Comparison of ENCODE assay signal across 21 cellular contexts in genomic region chr16:69406780-69407331, GRCh38. TPM values are rescaled to one million over a fixed set of nuclear protein-coding genes. Genes with fewer than 3 reads are reported as not detected.
DNase-seq lines count a peak whose midpoint lies in the region; ATAC-seq, FAIRE-seq and TF ChIP-seq lines count a peak whose summit lies in the region.
"Had no signal": no experiment of that assay in that cellular context is flagged by ENCODE, and none has a peak within 500 bp of the region (broad histone marks: within the 10 kb centered on the region; RNA-seq: fewer than 3 reads in every experiment).

No MANE protein-coding gene starts in this region.

- peak overlapping the region; percentile 53; the same call in 1 of the 2 replicates for H2AFZ ChIP-seq in K562 (ENCODE audit: low read depth, low read length)

- H3K27ac ChIP-seq in A673 (ENCODE audit: low read depth, low read length, poor library complexity, severe bottlenecking) (no peak overlapping the region), K562 (ENCODE audit: extremely low read depth, low read depth, low read length) (no peak overlapping the region)
- H3K27ac ChIP-seq: brain microvascular endothelial cell, C4-2B, parathyroid adenoma, SJSA1 had no signal

- BruUV-seq in A673 (replicated peaks; lab: Mats Ljungman, UMichigan) (no TSS peak), K562 (replicated peaks; lab: Mats Ljungman, UMichigan) (no TSS peak)

- H3K9me3 ChIP-seq in A673 (ENCODE audit: low read depth, low read length, poor library complexity, severe bottlenecking) (no peaks in the 10 kb centered on the region), K562 (replicated peaks; ENCODE audit: control insufficient read depth, insufficient read depth, low read depth, low read length) (no peaks in the 10 kb centered on the region)
- H3K9me3 ChIP-seq: SJSA1 had no signal

- TF ChIP-seq CTCF in A673 (conservative IDR thresholded peaks at IDR 0.05; ENCODE audit: low read depth, low read length) = no peak
- TF ChIP-seq CTCF in K562 (IDR thresholded peaks at IDR 0.05 in 2 of 3, conservative IDR thresholded peaks at IDR 0.05 in 1 of 3; ENCODE audit: insufficient read depth in 2 of 3, low read depth in 1 of 3, low read length in 3 of 3) = no peak

- H3K79me2 ChIP-seq in K562 (ENCODE audit: control insufficient read depth, insufficient read depth, low read length) = no peaks in the 10 kb centered on the region
- H3K79me2 ChIP-seq: parathyroid adenoma had no signal

- peaks cover 3% of the 10 kb centered on the region for H3K36me3 Mint-ChIP-seq in effector memory CD8-positive, alpha-beta T cell (ENCODE audit: insufficient read depth)
- H3K36me3 Mint-ChIP-seq: activated naive CD4-positive, alpha-beta T cell treated with anti-CD3 and anti-CD28 coated beads, Interleukin-2, amount 10 ng/mL, durations not matched to agents 7 days and 5 days; stimulated activated memory B cell treated with anti-CD40 and anti-IgM and Interleukin-4, amounts not matched to agents 10 μg/mL and 1 μg/mL and 100 μg/mL, for 72 hours had no signal

- peak; percentile 84 for FAIRE-seq in K562 (lab: Jason Lieb, UNC)

- 91% methylated on average over 9 of the region's 9 CpGs for WGBS in K562 (ENCODE audit: insufficient coverage, low coverage, missing lambda C conversion rate)

- intact Hi-C loops in A673 (cut with micrococcal nuclease; ENCODE audit: unreplicated experiment) (no loop called here), K562 (cut with micrococcal nuclease) (no loop called here)

- no peaks in the 10 kb centered on the region for H3K9me3 Mint-ChIP-seq in effector memory CD8-positive, alpha-beta T cell
- H3K9me3 Mint-ChIP-seq: activated naive CD4-positive, alpha-beta T cell treated with anti-CD3 and anti-CD28 coated beads, Interleukin-2, amount 10 ng/mL, durations not matched to agents 7 days and 5 days; stimulated activated memory B cell treated with anti-CD40 and anti-IgM and Interleukin-4, amounts not matched to agents 10 μg/mL and 1 μg/mL and 100 μg/mL, for 72 hours had no signal

- TF ChIP-seq EP300 in K562 (IDR thresholded peaks at IDR 0.05; ENCODE audit: low read length) = no peak

- H3K36me3 ChIP-seq in A673 (ENCODE audit: insufficient read depth, low read length, poor library complexity, severe bottlenecking) (no peaks in the 10 kb centered on the region), K562 (ENCODE audit: control insufficient read depth, insufficient read depth, low read length) (no peaks in the 10 kb centered on the region)
- H3K36me3 ChIP-seq: brain microvascular endothelial cell, SJSA1 had no signal

- peaks cover 1 to 10% of the 10 kb centered on the region in 2 donors for H3K4me1 Mint-ChIP-seq in effector memory CD8-positive, alpha-beta T cell (ENCODE audit: low read depth in 2 of 2)

- POLR2A ChIA-PET in A673 (lab: Charles Lee; ENCODE audit: low non-redundant PET) = no interaction called here
- POLR2A ChIA-PET in K562 (lab: Yijun Ruan, JAX) = interaction anchor here (0.7 kb wide), 1 partner anchor 1122 kb away, joined by 3 read pairs; no protein-coding TSS in a partner anchor

- no peak overlapping the region for H3K4me2 ChIP-seq in K562 (ENCODE audit: insufficient read depth, low read length)

- peaks cover 0 to 8% of the 10 kb centered on the region in 2 donors for H3K27me3 Mint-ChIP-seq in effector memory CD8-positive, alpha-beta T cell
- H3K27me3 Mint-ChIP-seq: activated CD8-positive, alpha-beta memory T cell treated with anti-CD3 and anti-CD28 coated beads, Interleukin-2, amount 10 ng/mL, durations not matched to agents 7 days and 5 days; stimulated activated memory B cell treated with anti-CD40 and anti-IgM and Interleukin-4, amounts not matched to agents 10 μg/mL and 1 μg/mL and 100 μg/mL, for 72 hours had no signal

- H3K9ac ChIP-seq in K562 (ENCODE audit: insufficient read depth in 1 of 2, low read depth in 2 of 2, low read length in 2 of 2) = no peak overlapping the region
- H3K9ac ChIP-seq: parathyroid adenoma had no signal

- no peaks in the 10 kb centered on the region for H4K20me1 ChIP-seq in K562 (replicated peaks; ENCODE audit: control insufficient read depth, insufficient read depth, low read length)

- TF ChIP-seq RAD21 in K562 (CRISPR knock-in tag; conservative IDR thresholded peaks at IDR 0.05 in 1 of 2, IDR thresholded peaks at IDR 0.05 in 1 of 2) = no peak

- CTCF ChIA-PET in A673 (lab: Charles Lee) (no interaction called here), K562 (lab: Yijun Ruan, JAX; ENCODE audit: low intra/inter-chr PET ratio) (no interaction called here)

- peaks cover 30% of the 10 kb centered on the region for H3K4me1 ChIP-seq in A673 (ENCODE audit: insufficient read depth, low read length, poor library complexity, severe bottlenecking)
- H3K4me1 ChIP-seq in K562 (replicated peaks in 1 of 2; ENCODE audit: control insufficient read depth in 2 of 2, insufficient read depth in 2 of 2, low read length in 2 of 2) = peaks cover 14 to 22% of the 10 kb centered on the region in 2 experiments

- H3K27ac Mint-ChIP-seq in effector memory CD8-positive, alpha-beta T cell = no peak overlapping the region
- H3K27ac Mint-ChIP-seq: activated CD8-positive, alpha-beta memory T cell treated with anti-CD3 and anti-CD28 coated beads, Interleukin-2, amount 10 ng/mL, durations not matched to agents 7 days and 5 days; activated naive CD4-positive, alpha-beta T cell treated with anti-CD3 and anti-CD28 coated beads, Interleukin-2, amount 10 ng/mL, durations not matched to agents 7 days and 5 days; stimulated activated memory B cell treated with anti-CD40 and anti-IgM and Interleukin-4, amounts not matched to agents 10 μg/mL and 1 μg/mL and 100 μg/mL, for 72 hours had no signal

- H3K4me3 Mint-ChIP-seq in effector memory CD8-positive, alpha-beta T cell = no peak overlapping the region
- H3K4me3 Mint-ChIP-seq: activated CD8-positive, alpha-beta memory T cell treated with anti-CD3 and anti-CD28 coated beads, Interleukin-2, amount 10 ng/mL, durations not matched to agents 7 days and 5 days; activated naive CD4-positive, alpha-beta T cell treated with anti-CD3 and anti-CD28 coated beads, Interleukin-2, amount 10 ng/mL, durations not matched to agents 7 days and 5 days; stimulated activated memory B cell treated with anti-CD40 and anti-IgM and Interleukin-4, amounts not matched to agents 10 μg/mL and 1 μg/mL and 100 μg/mL, for 72 hours had no signal

- DNase-seq in A673 (ENCODE audit: low spot score) (peak; percentile 42), EL (peak; percentile 13), MV-4-11 (lab: John Stamatoyannopoulos, UW) (peak; percentile 54), K562 (ENCODE audit: extremely low read depth in 1 of 4, low spot score in 3 of 4) (peak; percentile 66 to 83 (median 72)), NCI-H2081 (lab: John Stamatoyannopoulos, UW) (no peak), NCI-H2081 treated with DMSO at 0.1 percent for 48 hours (lab: John Stamatoyannopoulos, UW) (no peak)
- no peak for DNase-seq in effector memory CD8-positive, alpha-beta T cell
- DNase-seq: activated CD8-positive, alpha-beta memory T cell treated with anti-CD3 and anti-CD28 coated beads, Interleukin-2, amount 10 ng/mL, durations not matched to agents 7 days and 5 days; activated naive CD4-positive, alpha-beta T cell treated with anti-CD3 and anti-CD28 coated beads, Interleukin-2, amount 10 ng/mL, durations not matched to agents 7 days and 5 days; brain microvascular endothelial cell; dorsolateral prefrontal cortex; hypothalamus; left cardiac atrium; NCI-H2227 treated with DMSO at 0.1 percent for 48 hours had no signal

- H3K27me3 ChIP-seq in A673 (replicated peaks; ENCODE audit: insufficient read depth, low read depth, low read length, poor library complexity) (no peaks in the 10 kb centered on the region), K562 (ENCODE audit: control insufficient read depth in 2 of 2, insufficient read depth in 2 of 2, low read length in 2 of 2) (no peaks in the 10 kb centered on the region)
- H3K27me3 ChIP-seq: brain microvascular endothelial cell, dorsolateral prefrontal cortex, SJSA1 had no signal

- TF ChIP-seq POLR2A in K562 (conservative IDR thresholded peaks at IDR 0.05) = no peak

- in situ Hi-C loops in K562 (cut with MboI) = no loop called here

- no peaks in the 10 kb centered on the region for H3K9me1 ChIP-seq in K562 (ENCODE audit: control insufficient read depth, insufficient read depth, low read length)

- H3K4me3 ChIP-seq in A673 (ENCODE audit: low read depth, low read length, poor library complexity, severe bottlenecking) (no peak overlapping the region), K562 (no peak overlapping the region)
- H3K4me3 ChIP-seq: dorsolateral prefrontal cortex, SJSA1, skin epidermis had no signal

- peak; percentile 92 for ATAC-seq in K562
- ATAC-seq in effector memory CD8-positive, alpha-beta T cell (replicated peaks) = no peak
- ATAC-seq: activated CD8-positive, alpha-beta memory T cell treated with anti-CD3 and anti-CD28 coated beads, Interleukin-2, amount 10 ng/mL, durations not matched to agents 7 days and 5 days; left cardiac atrium; stimulated activated memory B cell treated with anti-CD40 and anti-IgM and Interleukin-4, amounts not matched to agents 10 μg/mL and 1 μg/mL and 100 μg/mL, for 72 hours had no signal

RNA-seq across cellular contexts. Expression of gene CYB5B, which starts 17.6 kb away (rescaled TPM):
- total RNA-seq in A673 (2021) (223 and 242 TPM in 2 replicates), K562 (2014; rRNA removed) (29.9 and 69.7 TPM in 2 replicates), K562 (2014; rRNA removed; fragmentation: Illumina TruSeq; extraction: Trizol) (133 and 137 TPM in 2 replicates), K562 (2015; rRNA removed; fragmentation: Illumina TruSeq; extraction: Trizol) (98.0 and 101 TPM in 2 replicates), K562 (2021) (103 and 107 TPM in 2 replicates)
- 46.6 and 100 TPM in 2 replicates for total RNA-seq in K562 (2011; cell fraction: chromatin; rRNA removed; ENCODE audit: low replicate concordance)
- 19.2 and 28.7 TPM in 2 replicates for total RNA-seq in K562 (2011; cell fraction: nucleolus; rRNA removed)
- total RNA-seq in K562 (2011; cell fraction: nucleoplasm; rRNA removed) = 61.2 and 107 TPM in 2 replicates
- polyA plus RNA-seq in K562 (2011; rRNA removed) (196 and 274 TPM in 2 replicates), K562 (2014; fragmentation: Illumina TruSeq; extraction: Trizol) (167 and 198 TPM in 2 replicates), K562 (2014; fragmentation: Nextera tagmentation; extraction: Ambion mirVana) (100 to 1,000 TPM; 136 to 198 TPM), K562 (2014; rRNA removed) (75.6 and 98.3 TPM in 2 replicates)
- polyA plus RNA-seq in K562 (2011; cell fraction: cytosol; rRNA removed) = 134 and 189 TPM in 2 replicates
- polyA plus RNA-seq in K562 (2011; cell fraction: nucleus; rRNA removed) = 41.9 and 62.4 TPM in 2 replicates
- polyA plus RNA-seq in K562 (2012) = 83.3 and 92.2 TPM in 2 replicates
- polyA minus RNA-seq in K562 (2011; rRNA and poly(A)+ RNA removed) = 158 and 175 TPM in 2 replicates
- 36.2 and 49.2 TPM in 2 replicates for polyA minus RNA-seq in K562 (2011; cell fraction: cytosol; rRNA and poly(A)+ RNA removed)
- polyA minus RNA-seq in K562 (2011; cell fraction: nucleus; rRNA and poly(A)+ RNA removed) = 18.0 and 42.0 TPM in 2 replicates

RNA-seq across cellular contexts. Expression of gene TERF2, which starts 21.0 kb away (rescaled TPM):
- total RNA-seq in A673 (2021) (42.8 and 46.1 TPM in 2 replicates), K562 (2014; rRNA removed) (12.9 and 16.4 TPM in 2 replicates), K562 (2014; rRNA removed; fragmentation: Illumina TruSeq; extraction: Trizol) (18.5 and 18.6 TPM in 2 replicates), K562 (2015; rRNA removed; fragmentation: Illumina TruSeq; extraction: Trizol) (17.9 and 22.4 TPM in 2 replicates), K562 (2021) (33.5 and 38.3 TPM in 2 replicates)
- 55.4 and 66.2 TPM in 2 replicates for total RNA-seq in K562 (2011; cell fraction: chromatin; rRNA removed; ENCODE audit: low replicate concordance)
- 28.7 and 33.7 TPM in 2 replicates for total RNA-seq in K562 (2011; cell fraction: nucleolus; rRNA removed)
- total RNA-seq in K562 (2011; cell fraction: nucleoplasm; rRNA removed) = 38.4 and 44.9 TPM in 2 replicates
- polyA plus RNA-seq in K562 (2011; rRNA removed) (28.8 and 30.7 TPM in 2 replicates), K562 (2014; fragmentation: Illumina TruSeq; extraction: Trizol) (44.1 and 56.6 TPM in 2 replicates), K562 (2014; fragmentation: Nextera tagmentation; extraction: Ambion mirVana) (10 to 100 TPM; 15.0 to 18.1 TPM), K562 (2014; rRNA removed) (21.8 and 24.6 TPM in 2 replicates)
- polyA plus RNA-seq in K562 (2011; cell fraction: cytosol; rRNA removed) = 15.9 and 17.2 TPM in 2 replicates
- 18.4 and 18.6 TPM in 2 replicates for polyA plus RNA-seq in K562 (2011; cell fraction: nucleus; rRNA removed)
- 25.1 and 43.3 TPM in 2 replicates for polyA plus RNA-seq in K562 (2012)
- polyA minus RNA-seq in K562 (2011; rRNA and poly(A)+ RNA removed) = 31.2 and 33.8 TPM in 2 replicates
- 31.9 and 37.7 TPM in 2 replicates for polyA minus RNA-seq in K562 (2011; cell fraction: cytosol; rRNA and poly(A)+ RNA removed)
- 9.7 and 17.2 TPM in 2 replicates for polyA minus RNA-seq in K562 (2011; cell fraction: nucleus; rRNA and poly(A)+ RNA removed)

RNA-seq across cellular contexts. Expression of gene TMED6, which starts 55.3 kb away (rescaled TPM):
- total RNA-seq in A673 (2021) = 1.8 TPM in 1 of 2 replicates, not detected in the other
- 1.5 and 1.7 TPM in 2 replicates for total RNA-seq in K562 (2011; cell fraction: chromatin; rRNA removed; ENCODE audit: low replicate concordance)
- total RNA-seq in K562 (2011; cell fraction: nucleolus; rRNA removed) = 0.67 TPM in 1 of 2 replicates, not detected in the other
- 1.6 TPM in 2 replicates for total RNA-seq in K562 (2011; cell fraction: nucleoplasm; rRNA removed)
- total RNA-seq in K562 (2014; rRNA removed) = 0.18 TPM in 1 of 2 replicates, not detected in the other
- 0.22 and 0.25 TPM in 2 replicates for total RNA-seq in K562 (2014; rRNA removed; fragmentation: Illumina TruSeq; extraction: Trizol)
- 0.25 TPM in 1 of 2 replicates, not detected in the other for total RNA-seq in K562 (2015; rRNA removed; fragmentation: Illumina TruSeq; extraction: Trizol)
- total RNA-seq in K562 (2021) = 0.51 TPM in 1 of 2 replicates, not detected in the other
- polyA plus RNA-seq in K562 (2011; rRNA removed) = 0.14 and 0.20 TPM in 2 replicates
- 0.07 TPM in 1 of 2 replicates, not detected in the other for polyA plus RNA-seq in K562 (2011; cell fraction: cytosol; rRNA removed)
- polyA plus RNA-seq in K562 (2011; cell fraction: nucleus; rRNA removed) = 0.70 TPM in 1 of 2 replicates, not detected in the other
- 0.36 and 0.47 TPM in 2 replicates for polyA plus RNA-seq in K562 (2012)
- polyA plus RNA-seq in K562 (2014; fragmentation: Illumina TruSeq; extraction: Trizol) = 0.22 TPM in 1 of 2 replicates, not detected in the other
- under 1 TPM; 0.32 to 0.45 TPM for polyA plus RNA-seq in K562 (2014; fragmentation: Nextera tagmentation; extraction: Ambion mirVana)
- not detected in 2 replicates for polyA plus RNA-seq in K562 (2014; rRNA removed)
- polyA minus RNA-seq in K562 (2011; rRNA and poly(A)+ RNA removed) = not detected in 2 replicates
- polyA minus RNA-seq in K562 (2011; cell fraction: cytosol; rRNA and poly(A)+ RNA removed) = not detected in 2 replicates
- 0.40 and 0.67 TPM in 2 replicates for polyA minus RNA-seq in K562 (2011; cell fraction: nucleus; rRNA and poly(A)+ RNA removed)
- total RNA-seq: G401, urinary bladder had no signal

Comparison
In these comparisons a context has a peak if more than half of its experiments do, and no peak if none do; other contexts are left out.
1. DNase-seq: peak in A673 (single experiment), EL (single experiment), MV-4-11 (single experiment) and K562 (4 of 4); none in NCI-H2081 (0 of 2), NCI-H2081 treated with DMSO at 0.1 percent for 48 hours (single experiment) and effector memory CD8-positive, alpha-beta T cell (0 of 3).